Comparison of ENCODE assay signal across 13 cellular contexts in genomic region chr18:48828201-48828580, GRCh38.
DNase-seq lines count a peak whose midpoint lies in the region; ATAC-seq, FAIRE-seq and TF ChIP-seq lines count a peak whose summit lies in the region.
"Had no signal": no experiment of that assay in that cellular context is flagged by ENCODE, and none has a peak within 500 bp of the region (broad histone marks: within the 10 kb centered on the region; RNA-seq: fewer than 3 reads in every experiment).

No MANE protein-coding gene starts in this region.

- no peak overlapping the region for H2AFZ ChIP-seq in astrocyte (ENCODE audit: low read depth, low read length)

- H4K5ac ChIP-seq in mesendoderm (ENCODE audit: low read length), result no peak overlapping the region

- peak overlapping the region; percentile 87 for H3K56ac ChIP-seq in mesendoderm (ENCODE audit: low read length)

- FAIRE-seq in astrocyte (lab: Jason Lieb, UNC), result no peak
- FAIRE-seq: D721Med had no signal

- H3K27ac ChIP-seq in HUES64 (ENCODE audit: low read depth, low read length) (0 out of 2 replicates have a peak overlapping the region, but pooled peaks have one; percentile 0), astrocyte (ENCODE audit: low read depth, low read length) (peak overlapping the region; percentile 53), mesendoderm (ENCODE audit: low read depth, low read length) (peak overlapping the region; percentile 10), stomach smooth muscle (ENCODE audit: low read length) (peak overlapping the region; percentile 53), gastrocnemius medialis (no peak overlapping the region)
- H3K27ac ChIP-seq: SJSA1 had no signal

- no peaks in the 10 kb centered on the region for H3K27me3 Mint-ChIP-seq in astrocyte (ENCODE audit: low read depth, unreplicated experiment)

- intact Hi-C loops in gastrocnemius medialis (cut with DNase I; ENCODE audit: low total_unique reads), result no loop called here

- peaks cover 8% of the 10 kb centered on the region for H3K9me3 Mint-ChIP-seq in astrocyte (ENCODE audit: unreplicated experiment)

- H3K4me1 ChIP-seq in HUES64 (ENCODE audit: insufficient read depth, low read length), result peaks cover 50% of the 10 kb centered on the region
- peaks cover 63% of the 10 kb centered on the region for H3K4me1 ChIP-seq in astrocyte (ENCODE audit: insufficient read depth, low read length)
- peaks cover 29% of the 10 kb centered on the region for H3K4me1 ChIP-seq in mesendoderm (ENCODE audit: control insufficient read depth, low read depth, low read length)
- peaks cover 28% of the 10 kb centered on the region for H3K4me1 ChIP-seq in stomach smooth muscle (ENCODE audit: control insufficient read depth, insufficient read depth, low read length)
- H3K4me1 ChIP-seq in gastrocnemius medialis, result peaks cover 18 to 25% of the 10 kb centered on the region in 2 donors

- H3K27me3 ChIP-seq in HUES64 (ENCODE audit: insufficient read depth, low read length) (no peaks in the 10 kb centered on the region), astrocyte (ENCODE audit: insufficient read depth, low read length) (no peaks in the 10 kb centered on the region), mesendoderm (ENCODE audit: insufficient read depth, low read length, poor library complexity) (no peaks in the 10 kb centered on the region), stomach smooth muscle (ENCODE audit: control insufficient read depth in 1 of 2, insufficient read depth in 2 of 2, low read length in 2 of 2) (no peaks in the 10 kb centered on the region), gastrocnemius medialis (no peaks in the 10 kb centered on the region)
- H3K27me3 ChIP-seq: left lung, MG63, SJSA1 had no signal

- peak overlapping the region; percentile 77 for H3K4me2 ChIP-seq in astrocyte (ENCODE audit: low read length)
- peak overlapping the region; percentile 8 for H3K4me2 ChIP-seq in mesendoderm (ENCODE audit: low read length)

- peak overlapping the region; percentile 27 for H3K4me3 Mint-ChIP-seq in astrocyte (ENCODE audit: unreplicated experiment)

- H3K27ac Mint-ChIP-seq in astrocyte (ENCODE audit: unreplicated experiment), result peak overlapping the region; percentile 88

- DNase-seq in astrocyte (ENCODE audit: low read depth), result no peak
- DNase-seq in mesendoderm, result no peak
- DNase-seq in Kasumi-1 (lab: John Stamatoyannopoulos, UW), result no peak
- no peak for DNase-seq in gastrocnemius medialis
- DNase-seq: MG63, NCI-H510A had no signal

- no peak overlapping the region for H3K23ac ChIP-seq in mesendoderm (ENCODE audit: low read length)

- peaks cover 32% of the 10 kb centered on the region for H3K36me3 Mint-ChIP-seq in astrocyte (ENCODE audit: low read depth, unreplicated experiment)

- H3K79me2 ChIP-seq in astrocyte (ENCODE audit: insufficient read depth, low read length), result peaks cover 11% of the 10 kb centered on the region
- no peaks in the 10 kb centered on the region for H3K79me2 ChIP-seq in mesendoderm (ENCODE audit: control insufficient read depth, insufficient read depth, low read length)

- no peak overlapping the region for H4K8ac ChIP-seq in mesendoderm (ENCODE audit: low read depth, low read length)

- H3K4me1 Mint-ChIP-seq in astrocyte (ENCODE audit: low read depth, unreplicated experiment), result peaks cover 74% of the 10 kb centered on the region

- no peak for TF ChIP-seq POLR2A in gastrocnemius medialis (IDR thresholded peaks at IDR 0.05)

- H3K79me1 ChIP-seq in mesendoderm (ENCODE audit: low read length), result no peaks in the 10 kb centered on the region

- peak overlapping the region; percentile 8; the same call in 1 of the 2 replicates for H3K4me3 ChIP-seq in HUES64 (ENCODE audit: low read length)
- peak overlapping the region; percentile 28 for H3K4me3 ChIP-seq in astrocyte (ENCODE audit: insufficient read depth, low read depth, low read length)
- H3K4me3 ChIP-seq in mesendoderm (ENCODE audit: low read length), result no peak overlapping the region
- H3K4me3 ChIP-seq in stomach smooth muscle (ENCODE audit: low read length in 2 of 2), result peak overlapping the region in 1 of 2 donors; percentile 22
- H3K4me3 ChIP-seq in gastrocnemius medialis, result no peak overlapping the region
- H3K4me3 ChIP-seq: left lung, MG63, SJSA1 had no signal

- in situ Hi-C loops in gastrocnemius medialis (cut with MboI; ENCODE audit: low sequenced_read_pairs in 4 of 4), result no loop called here

- H3K4ac ChIP-seq in mesendoderm (ENCODE audit: low read depth, low read length), result no peak overlapping the region

- no peak overlapping the region for H2BK120ac ChIP-seq in mesendoderm (ENCODE audit: low read depth, low read length)

- H2BK5ac ChIP-seq in mesendoderm (ENCODE audit: low read length), result no peak overlapping the region

- H4K20me1 ChIP-seq in astrocyte (ENCODE audit: insufficient read depth, low read length), result no peaks in the 10 kb centered on the region

- H3K9me3 ChIP-seq in HUES64 (ENCODE audit: insufficient read depth, low read depth, low read length) (no peaks in the 10 kb centered on the region), astrocyte (ENCODE audit: insufficient read depth, low read depth, low read length) (no peaks in the 10 kb centered on the region), stomach smooth muscle (ENCODE audit: control insufficient read depth in 2 of 2, low read length in 2 of 2) (no peaks in the 10 kb centered on the region), gastrocnemius medialis (no peaks in the 10 kb centered on the region)
- H3K9me3 ChIP-seq: left lung, MG63, SJSA1 had no signal

- H3K9ac ChIP-seq in HUES64 (ENCODE audit: low read depth, low read length) (no peak overlapping the region), astrocyte (ENCODE audit: low read length) (peak overlapping the region; percentile 51), mesendoderm (ENCODE audit: low read length) (peak overlapping the region; percentile 10), stomach smooth muscle (ENCODE audit: low read length in 2 of 2) (no peak overlapping the region)

- H2BK15ac ChIP-seq in mesendoderm (replicated peaks; ENCODE audit: low read depth), result no peak overlapping the region

- no peak overlapping the region for H2AK5ac ChIP-seq in mesendoderm (ENCODE audit: low read length)

- ATAC-seq in GM21576 (IDR thresholded peaks at IDR 0.05; ENCODE audit: unreplicated experiment) (no peak), gastrocnemius medialis (no peak)
- ATAC-seq: activated CD4-positive, CD25-positive, alpha-beta regulatory T cell treated with anti-CD3 and anti-CD28 coated beads, Interleukin-2, amount 50 U/mL, for 24 hours had no signal

- H3K18ac ChIP-seq in mesendoderm (ENCODE audit: low read length), result peak overlapping the region; percentile 18

- TF ChIP-seq CTCF in astrocyte (IDR thresholded peaks at IDR 0.05; ENCODE audit: insufficient read depth, low read depth, low read length) (no peak), gastrocnemius medialis (IDR thresholded peaks at IDR 0.05 in 4 of 5, conservative IDR thresholded peaks at IDR 0.05 in 1 of 5) (no peak)

- no peaks in the 10 kb centered on the region for H3K36me3 ChIP-seq in HUES64 (ENCODE audit: insufficient read depth, low read length)
- H3K36me3 ChIP-seq in astrocyte (ENCODE audit: insufficient read depth, low read length), result no peaks in the 10 kb centered on the region
- no peaks in the 10 kb centered on the region for H3K36me3 ChIP-seq in mesendoderm (ENCODE audit: control insufficient read depth, insufficient read depth, low read length)
- H3K36me3 ChIP-seq in stomach smooth muscle (ENCODE audit: control insufficient read depth in 2 of 2, insufficient read depth in 2 of 2, low read length in 2 of 2), result peaks cover 0 to 2% of the 10 kb centered on the region in 2 donors
- H3K36me3 ChIP-seq in gastrocnemius medialis, result no peaks in the 10 kb centered on the region
- H3K36me3 ChIP-seq: left lung, MG63 had no signal

- 13% methylated on average over 2 of the region's 4 CpGs for WGBS in HUES64
- WGBS in mesendoderm (ENCODE audit: extremely low coverage, insufficient coverage, low lambda C conversion rate), result no CpG with 5 or more reads among the region's 4 CpGs

Comparison
In these comparisons a context has a peak if more than half of its experiments do, and no peak if none do; other contexts are left out.
1. H3K27ac ChIP-seq: peak in HUES64 (single experiment), astrocyte (single experiment), mesendoderm (single experiment) and stomach smooth muscle (single experiment); none in gastrocnemius medialis (0 of 4).
2. H3K4me3 ChIP-seq: peak in HUES64 (single experiment) and astrocyte (single experiment); none in mesendoderm (single experiment) and gastrocnemius medialis (0 of 4).
3. H3K9ac ChIP-seq: peak in astrocyte (single experiment) and mesendoderm (single experiment); none in HUES64 (single experiment) and stomach smooth muscle (0 of 2).